In genomic region chr12:131380961-131381705, GRCh38 we compare ENCODE assay signal across 15 cellular contexts.
"Had no signal": no experiment of that assay in that cellular context is flagged by ENCODE, and none has a peak within 500 bp of the region (broad histone marks: within the 10 kb centered on the region; RNA-seq: fewer than 3 reads in every experiment).

No MANE protein-coding gene starts in this region.

- ATAC-seq: body of pancreas; left cardiac atrium; natural killer cell; stimulated activated effector memory CD8-positive, alpha-beta T cell treated with anti-CD3 and anti-CD28 coated beads, Interleukin-12 subunit alpha, Interleukin-12 subunit beta, amount 100 ng/mL, for 72 hours had no signal

- H3K9me3 ChIP-seq: body of pancreas, ovary, tibial artery, vagina had no signal

- H2AFZ ChIP-seq: hepatocyte had no signal

- DNase-seq: activated B cell treated with CpG ODN at 0.5 μM for 24 hours; activated CD4-positive, alpha-beta T cell treated with anti-CD3 and anti-CD28 coated beads, Interleukin-2, amount 10 ng/mL, durations not matched to agents 24 days and 14 days; activated CD8-positive, alpha-beta memory T cell treated with anti-CD3 and anti-CD28 coated beads for 24 hours; activated naive CD4-positive, alpha-beta T cell treated with anti-CD3 and anti-CD28 coated beads, Interleukin-2, amount 50 U/mL, for 16 hours; activated T-cell treated with anti-CD3 and anti-CD28 coated beads, Interleukin-2, amount 50 U/mL, for 1 hour; body of pancreas; left cardiac atrium; natural killer cell had no signal

- H3K36me3 ChIP-seq: ovary, tibial artery, vagina had no signal

- H3K27ac ChIP-seq: body of pancreas, hepatocyte, ovary, tibial artery, vagina had no signal

- H3K4me1 ChIP-seq: body of pancreas, tibial artery had no signal

- H3K27me3 ChIP-seq: body of pancreas, ovary, vagina had no signal

- H3K4me3 ChIP-seq: body of pancreas, hepatocyte, ovary, tibial artery, vagina had no signal

- H3K4me3 Mint-ChIP-seq: activated B cell treated with CpG ODN at 0.5 μM for 24 hours; activated CD4-positive, alpha-beta T cell treated with anti-CD3 and anti-CD28 coated beads, Interleukin-2, amount 10 ng/mL, durations not matched to agents 24 days and 14 days; central memory CD8-positive, alpha-beta T cell; dendritic cell treated with granulocyte-macrophage colony-stimulating factor and Interleukin-4, amounts not matched to agents 40 ng/mL and 50 ng/mL, for 4 days; natural killer cell; stimulated activated effector memory CD8-positive, alpha-beta T cell treated with anti-CD3 and anti-CD28 coated beads, Interleukin-12 subunit alpha, Interleukin-12 subunit beta, amount 100 ng/mL, for 72 hours had no signal

- H3K9me3 Mint-ChIP-seq: activated B cell treated with CpG ODN at 0.5 μM for 24 hours; activated CD4-positive, alpha-beta T cell treated with anti-CD3 and anti-CD28 coated beads, Interleukin-2, amount 10 ng/mL, durations not matched to agents 24 days and 14 days; central memory CD8-positive, alpha-beta T cell; dendritic cell treated with granulocyte-macrophage colony-stimulating factor and Interleukin-4, amounts not matched to agents 40 ng/mL and 50 ng/mL, for 4 days; natural killer cell; stimulated activated effector memory CD8-positive, alpha-beta T cell treated with anti-CD3 and anti-CD28 coated beads, Interleukin-12 subunit alpha, Interleukin-12 subunit beta, amount 100 ng/mL, for 72 hours had no signal

- H3K27ac Mint-ChIP-seq: activated B cell treated with CpG ODN at 0.5 μM for 24 hours; activated CD4-positive, alpha-beta T cell treated with anti-CD3 and anti-CD28 coated beads, Interleukin-2, amount 10 ng/mL, durations not matched to agents 24 days and 14 days; dendritic cell treated with granulocyte-macrophage colony-stimulating factor and Interleukin-4, amounts not matched to agents 40 ng/mL and 50 ng/mL, for 4 days; natural killer cell; stimulated activated effector memory CD8-positive, alpha-beta T cell treated with anti-CD3 and anti-CD28 coated beads, Interleukin-12 subunit alpha, Interleukin-12 subunit beta, amount 100 ng/mL, for 72 hours had no signal

- H3K27me3 Mint-ChIP-seq: activated CD4-positive, alpha-beta T cell treated with anti-CD3 and anti-CD28 coated beads, Interleukin-2, amount 10 ng/mL, durations not matched to agents 24 days and 14 days had no signal

- H3K4me1 Mint-ChIP-seq: activated B cell treated with CpG ODN at 0.5 μM for 24 hours; activated CD4-positive, alpha-beta T cell treated with anti-CD3 and anti-CD28 coated beads, Interleukin-2, amount 10 ng/mL, durations not matched to agents 24 days and 14 days; central memory CD8-positive, alpha-beta T cell; natural killer cell; stimulated activated effector memory CD8-positive, alpha-beta T cell treated with anti-CD3 and anti-CD28 coated beads, Interleukin-12 subunit alpha, Interleukin-12 subunit beta, amount 100 ng/mL, for 72 hours had no signal

- H3K36me3 Mint-ChIP-seq: natural killer cell; stimulated activated effector memory CD8-positive, alpha-beta T cell treated with anti-CD3 and anti-CD28 coated beads, Interleukin-12 subunit alpha, Interleukin-12 subunit beta, amount 100 ng/mL, for 72 hours had no signal

- H3K79me2 ChIP-seq: hepatocyte had no signal
